Comparison of ENCODE assay signal across 1 cellular context in the genomic region with DNA sequence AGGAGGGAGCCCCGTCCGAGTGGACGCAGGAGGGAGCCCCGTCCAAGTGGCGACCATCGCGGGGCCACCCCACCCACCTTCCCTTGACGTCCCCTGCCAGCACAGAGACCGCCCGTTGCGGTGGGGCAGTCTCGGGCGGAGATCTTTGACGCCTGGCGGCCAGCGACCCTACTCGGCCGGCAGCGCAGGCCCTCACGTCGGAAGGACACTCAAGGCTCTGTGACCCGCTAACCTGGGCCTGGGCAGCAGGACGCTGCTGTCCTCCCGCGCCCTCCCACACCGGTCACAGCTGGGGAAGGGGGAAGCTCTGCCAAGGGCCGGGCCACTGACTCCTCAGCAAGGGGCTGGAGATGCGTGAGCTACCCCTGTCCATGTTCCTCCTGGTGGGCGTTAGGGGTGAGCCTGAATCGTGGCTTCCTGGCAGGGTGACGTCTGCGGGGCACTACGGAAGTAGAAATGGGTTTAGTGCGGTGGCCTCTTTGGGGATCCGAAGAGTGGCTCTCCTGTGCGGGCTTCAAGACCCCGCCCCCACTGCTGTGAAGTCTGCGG.
TF ChIP-seq lines count a peak whose summit lies in the region.

No MANE protein-coding gene starts in this region.

TF ChIP-seq in neural cell, 6 proteins besides CTCF, POLR2A, EP300 and RAD21 (continued from another document):
- TF ChIP-seq TAF1 (IDR thresholded peaks at IDR 0.05; ENCODE audit: low read depth) = no peak
- no peak for TF ChIP-seq REST (IDR thresholded peaks at IDR 0.05; ENCODE audit: borderline replicate concordance)
- TF ChIP-seq EZH2 (IDR thresholded peaks at IDR 0.05; ENCODE audit: borderline replicate concordance, insufficient read depth, low read length, poor library complexity, severe bottlenecking) = no peak
- no peak for TF ChIP-seq SMC3 (conservative IDR thresholded peaks at IDR 0.05; ENCODE audit: poor library complexity)
